In genomic region chr6:144952456-144953240, GRCh38 we compare ENCODE assay signal across 29 cellular contexts.
"Had no signal": no experiment of that assay in that cellular context is flagged by ENCODE, and none has a peak within 500 bp of the region (broad histone marks: within the 10 kb centered on the region; RNA-seq: fewer than 3 reads in every experiment).

No MANE protein-coding gene starts in this region.

- H3K27ac ChIP-seq: brain microvascular endothelial cell, coronary artery, esophagus muscularis mucosa, foreskin keratinocyte, gastrocnemius medialis, heart left ventricle had no signal

- H3K4me3 Mint-ChIP-seq: activated CD4-positive, alpha-beta memory T cell treated with anti-CD3 and anti-CD28 coated beads, Interleukin-2, amount 10 ng/mL, durations not matched to agents 7 days and 5 days; activated CD4-positive, alpha-beta T cell treated with anti-CD3 and anti-CD28 coated beads, Interleukin-2, amount 10 ng/mL, durations not matched to agents 7 days and 5 days; activated naive CD8-positive, alpha-beta T cell; activated T-cell treated with anti-CD3 and anti-CD28 coated beads, Interleukin-2, amount 50 U/mL, for 24 hours; activated T-cell treated with anti-CD3 and anti-CD28 coated beads, Interleukin-2, amount 50 U/mL, for 72 hours; central memory CD8-positive, alpha-beta T cell; effector memory CD8-positive, alpha-beta T cell had no signal

- H3K4me3 ChIP-seq: coronary artery, esophagus muscularis mucosa, gastrocnemius medialis, heart left ventricle had no signal

- H3K9me3 ChIP-seq: esophagus muscularis mucosa, gastrocnemius medialis, heart left ventricle had no signal

- DNase-seq: activated CD4-positive, alpha-beta memory T cell treated with anti-CD3 and anti-CD28 coated beads, Interleukin-2, amount 10 ng/mL, durations not matched to agents 7 days and 5 days; activated CD4-positive, alpha-beta T cell treated with anti-CD3 and anti-CD28 coated beads for 1 hour; activated CD4-positive, alpha-beta T cell treated with anti-CD3 and anti-CD28 coated beads for 4 hours; activated CD4-positive, alpha-beta T cell treated with anti-CD3 and anti-CD28 coated beads, Interleukin-2, amount 10 ng/mL, durations not matched to agents 7 days and 5 days; activated CD4-positive, alpha-beta T cell treated with anti-CD3 and anti-CD28 coated beads, Interleukin-2, amount 50 U/mL, for 4 hours; activated CD8-positive, alpha-beta memory T cell treated with anti-CD3 and anti-CD28 coated beads, Interleukin-2, amount 50 U/mL, for 48 hours; activated effector memory CD4-positive, alpha-beta T cell treated with Interleukin-2 at 50 U/mL for 16 hours; activated gamma-delta T cell treated with Interleukin-2 at 50 U/mL for 16 hours; activated naive CD4-positive, alpha-beta T cell treated with anti-CD3 and anti-CD28 coated beads, Interleukin-2, amount 50 U/mL, for 16 hours; activated naive CD4-positive, alpha-beta T cell treated with Interleukin-2 at 50 U/mL for 16 hours; activated T-cell treated with anti-CD3 and anti-CD28 coated beads for 4 hours; activated T-cell treated with anti-CD3 and anti-CD28 coated beads, Interleukin-2, amount 50 U/mL, for 24 hours; activated T-cell treated with anti-CD3 and anti-CD28 coated beads, Interleukin-2, amount 50 U/mL, for 72 hours; amniotic stem cell; anterior cingulate cortex; brain microvascular endothelial cell; dermis blood vessel endothelial cell; effector CD4-positive, alpha-beta T cell; effector memory CD8-positive, alpha-beta T cell; erythroblast; foreskin keratinocyte; gastrocnemius medialis; glutamatergic neuron; heart left ventricle; T-helper 2 cell had no signal

- H3K27me3 ChIP-seq: brain microvascular endothelial cell, esophagus muscularis mucosa, foreskin keratinocyte, gastrocnemius medialis, heart left ventricle had no signal

- H3K4me1 Mint-ChIP-seq: activated CD4-positive, alpha-beta T cell treated with anti-CD3 and anti-CD28 coated beads, Interleukin-2, amount 10 ng/mL, durations not matched to agents 7 days and 5 days; central memory CD8-positive, alpha-beta T cell had no signal

- H3K36me3 ChIP-seq: brain microvascular endothelial cell, esophagus muscularis mucosa, gastrocnemius medialis, heart left ventricle had no signal

- H3K9me3 Mint-ChIP-seq: activated CD4-positive, alpha-beta memory T cell treated with anti-CD3 and anti-CD28 coated beads, Interleukin-2, amount 10 ng/mL, durations not matched to agents 7 days and 5 days; activated CD4-positive, alpha-beta T cell treated with anti-CD3 and anti-CD28 coated beads, Interleukin-2, amount 10 ng/mL, durations not matched to agents 7 days and 5 days; activated T-cell treated with anti-CD3 and anti-CD28 coated beads, Interleukin-2, amount 50 U/mL, for 24 hours; central memory CD8-positive, alpha-beta T cell; effector memory CD8-positive, alpha-beta T cell had no signal

- H3K4me1 ChIP-seq: foreskin keratinocyte, gastrocnemius medialis, heart left ventricle had no signal

- H3K27me3 Mint-ChIP-seq: activated T-cell treated with anti-CD3 and anti-CD28 coated beads, Interleukin-2, amount 50 U/mL, for 24 hours had no signal

- H3K36me3 Mint-ChIP-seq: activated naive CD8-positive, alpha-beta T cell had no signal

- H3K27ac Mint-ChIP-seq: activated CD4-positive, alpha-beta memory T cell treated with anti-CD3 and anti-CD28 coated beads, Interleukin-2, amount 10 ng/mL, durations not matched to agents 7 days and 5 days; activated CD4-positive, alpha-beta T cell treated with anti-CD3 and anti-CD28 coated beads, Interleukin-2, amount 10 ng/mL, durations not matched to agents 7 days and 5 days; activated naive CD8-positive, alpha-beta T cell; activated T-cell treated with anti-CD3 and anti-CD28 coated beads, Interleukin-2, amount 50 U/mL, for 24 hours; activated T-cell treated with anti-CD3 and anti-CD28 coated beads, Interleukin-2, amount 50 U/mL, for 72 hours; effector memory CD8-positive, alpha-beta T cell had no signal

- ATAC-seq: activated T-cell treated with anti-CD3 and anti-CD28 coated beads, Interleukin-2, amount 50 U/mL, for 72 hours; effector memory CD8-positive, alpha-beta T cell; foreskin keratinocyte; gastrocnemius medialis; heart left ventricle had no signal
